ENCODE assay signal across 19 cellular contexts in the genomic region with DNA sequence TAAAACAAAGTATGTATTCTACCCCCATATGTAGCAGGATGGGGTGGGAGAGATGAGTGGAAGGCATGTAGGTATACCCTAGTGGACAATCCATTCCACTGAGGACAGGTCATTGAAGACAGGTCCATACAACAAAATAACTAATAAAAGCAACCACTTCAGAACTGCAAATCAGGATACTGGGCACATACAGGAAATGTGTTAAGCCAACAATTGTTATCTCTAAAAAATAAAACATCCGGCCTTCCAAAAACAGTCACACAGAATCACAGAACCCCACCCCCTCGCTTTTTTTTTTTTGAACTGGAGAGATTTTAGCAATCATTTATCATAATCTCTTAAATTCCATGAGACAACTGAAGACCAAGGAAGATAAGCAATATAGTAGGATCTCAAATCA.
"Had no signal": no experiment of that assay in that cellular context is flagged by ENCODE, and none has a peak within 500 bp of the region (broad histone marks: within the 10 kb centered on the region; RNA-seq: fewer than 3 reads in every experiment).

No MANE protein-coding gene starts in this region.

- H3K4me3 ChIP-seq: body of pancreas, coronary artery, lower lobe of right lung, neural progenitor cell, pancreas, thoracic aorta had no signal

- H3K27ac Mint-ChIP-seq: activated CD4-positive, alpha-beta memory T cell treated with anti-CD3 and anti-CD28 coated beads for 36 hours; activated naive CD8-positive, alpha-beta T cell; mesothelial cell of epicardium; neural progenitor cell; stimulated activated effector memory CD8-positive, alpha-beta T cell treated with anti-CD3 and anti-CD28 coated beads, Interleukin-12 subunit alpha, Interleukin-12 subunit beta, amount 100 ng/mL, for 72 hours had no signal

- H3K27me3 ChIP-seq: body of pancreas, neural progenitor cell, pancreas had no signal

- H3K4me3 Mint-ChIP-seq: activated CD4-positive, alpha-beta memory T cell treated with anti-CD3 and anti-CD28 coated beads for 36 hours; activated naive CD8-positive, alpha-beta T cell; mesothelial cell of epicardium; neural progenitor cell; stimulated activated effector memory CD8-positive, alpha-beta T cell treated with anti-CD3 and anti-CD28 coated beads, Interleukin-12 subunit alpha, Interleukin-12 subunit beta, amount 100 ng/mL, for 72 hours had no signal

- H3K9me3 ChIP-seq: body of pancreas, lower lobe of right lung, pancreas had no signal

- H3K27ac ChIP-seq: body of pancreas, coronary artery, lower lobe of right lung, neural progenitor cell, pancreas, thoracic aorta, VCaP had no signal

- H3K4me1 ChIP-seq: neural progenitor cell had no signal

- H3K4me1 Mint-ChIP-seq: mesothelial cell of epicardium had no signal

- DNase-seq: activated CD4-positive, alpha-beta memory T cell treated with anti-CD3 and anti-CD28 coated beads for 36 hours; activated CD4-positive, alpha-beta T cell treated with anti-CD3 and anti-CD28 coated beads for 1 hour; activated gamma-delta T cell treated with Interleukin-2 at 50 U/mL for 16 hours; activated T-cell treated with anti-CD3 and anti-CD28 coated beads, Interleukin-2, amount 50 U/mL, for 48 hours; amygdala; body of pancreas; central memory CD4-positive, alpha-beta T cell; effector CD8-positive, alpha-beta T cell; erythroblast; lower lobe of right lung; pancreas; T-helper 9 cell had no signal

- H3K36me3 ChIP-seq: lower lobe of right lung, neural progenitor cell, pancreas, thoracic aorta had no signal

- ATAC-seq: body of pancreas; lower lobe of right lung; pancreas; stimulated activated effector memory CD8-positive, alpha-beta T cell treated with anti-CD3 and anti-CD28 coated beads, Interleukin-12 subunit alpha, Interleukin-12 subunit beta, amount 100 ng/mL, for 72 hours had no signal

- H3K27me3 Mint-ChIP-seq: activated CD4-positive, alpha-beta memory T cell treated with anti-CD3 and anti-CD28 coated beads for 36 hours; activated naive CD8-positive, alpha-beta T cell had no signal
